Comparison of ENCODE assay signal across 8 cellular contexts in genomic region chr4:26859762-26860156, GRCh38. TPM values are rescaled to one million over a fixed set of nuclear protein-coding genes. Genes with fewer than 3 reads are reported as not detected.
DNase-seq lines count a peak whose midpoint lies in the region; ATAC-seq, FAIRE-seq and TF ChIP-seq lines count a peak whose summit lies in the region.

No MANE protein-coding gene starts in this region.

- H3K79me2 ChIP-seq in DOHH2 (ENCODE audit: control insufficient read depth, low read length) (peaks cover 64% of the 10 kb centered on the region), endothelial cell of umbilical vein (ENCODE audit: control insufficient read depth, insufficient read depth, low read length) (peaks cover 13% of the 10 kb centered on the region), parathyroid adenoma (peaks cover 3% of the 10 kb centered on the region)

- no peak for FAIRE-seq in endothelial cell of umbilical vein (lab: Jason Lieb, UNC)

- H2AFZ ChIP-seq in endothelial cell of umbilical vein (ENCODE audit: low read depth, low read length) (peak overlapping the region; percentile 98), parathyroid adenoma (peak overlapping the region; percentile 93)

- CTCF ChIA-PET in endothelial cell of umbilical vein (lab: Charles Lee): interaction anchor here (1.2 to 2.2 kb wide), 4 partner anchors 15 to 147 kb away, joined by 3 to 13 read pairs (median 4); no protein-coding TSS in a partner anchor

- H4K20me1 ChIP-seq in DOHH2 (ENCODE audit: control insufficient read depth, insufficient read depth, low read depth, low read length): 0 out of 2 replicates have a peak, but pooled peaks cover 7% of the 10 kb centered on the region
- H4K20me1 ChIP-seq in endothelial cell of umbilical vein (replicated peaks; ENCODE audit: control insufficient read depth, extremely low read depth, insufficient read depth, low read length): no peaks in the 10 kb centered on the region

- H3K4me1 ChIP-seq in DOHH2 (ENCODE audit: control insufficient read depth, low read length): peaks cover 54% of the 10 kb centered on the region
- H3K4me1 ChIP-seq in endothelial cell of umbilical vein (ENCODE audit: control insufficient read depth, extremely low read depth, insufficient read depth, low read length): peaks cover 36% of the 10 kb centered on the region
- H3K4me1 ChIP-seq in parathyroid adenoma: peaks cover 7% of the 10 kb centered on the region

- DNase-seq in NCI-H748 treated with DMSO at 0.1 percent for 48 hours (lab: John Stamatoyannopoulos, UW): peak; percentile 35
- no peak for DNase-seq in endothelial cell of umbilical vein (ENCODE audit: low read depth, low spot score)
- no peak for DNase-seq in SHP77 (lab: John Stamatoyannopoulos, UW)
- DNase-seq in stimulated activated naive CD4-positive, alpha-beta T cell treated with Interleukin-2 at 50 U/mL for 16 hours (lab: John Stamatoyannopoulos, UW): no peak

- H3K9me3 ChIP-seq in DOHH2 (ENCODE audit: control insufficient read depth, insufficient read depth, low read length) (no peaks in the 10 kb centered on the region), endothelial cell of umbilical vein (replicated peaks; ENCODE audit: control insufficient read depth, insufficient read depth, low read length) (no peaks in the 10 kb centered on the region), parathyroid adenoma (ENCODE audit: control insufficient read depth, low read length) (no peaks in the 10 kb centered on the region)

- H3K27ac ChIP-seq in DOHH2 (ENCODE audit: low read depth, low read length) (peak overlapping the region; percentile 85), endothelial cell of umbilical vein (ENCODE audit: insufficient read depth, low read depth, low read length) (no peak overlapping the region), parathyroid adenoma (peak overlapping the region; percentile 81)

- dilution Hi-C loops in endothelial cell of umbilical vein (cut with MboI; ENCODE audit: extremely low pct_ligation_motif_present, low sequenced_read_pairs): no loop called here

- H3K4me3 ChIP-seq in DOHH2 (ENCODE audit: low read length) (peak overlapping the region; percentile 89), endothelial cell of umbilical vein (replicated peaks in 1 of 3; ENCODE audit: insufficient read depth in 1 of 3, low read depth in 1 of 3, low read length in 3 of 3) (peak overlapping the region; percentile 47 to 88 (median 58)), parathyroid adenoma (ENCODE audit: low read depth, low read length) (peak overlapping the region; percentile 95)

- H3K9ac ChIP-seq in endothelial cell of umbilical vein (replicated peaks; ENCODE audit: extremely low read depth, insufficient read depth, low read length) (peak overlapping the region; percentile 74), parathyroid adenoma (no peak overlapping the region)

- TF ChIP-seq POLR2A in endothelial cell of umbilical vein (IDR thresholded peaks at IDR 0.05; ENCODE audit: low read depth, low read length): no peak

- H3K36me3 ChIP-seq in DOHH2 (ENCODE audit: control insufficient read depth, low read length) (peaks cover 42% of the 10 kb centered on the region), endothelial cell of umbilical vein (ENCODE audit: control insufficient read depth in 2 of 2, extremely low read depth in 1 of 2, insufficient read depth in 2 of 2, low read length in 2 of 2) (no peaks in the 10 kb centered on the region), parathyroid adenoma (ENCODE audit: control insufficient read depth, insufficient read depth, low read length) (no peaks in the 10 kb centered on the region)

- POLR2A ChIA-PET in endothelial cell of umbilical vein (lab: Charles Lee): no interaction called here

- H3K9me2 ChIP-seq in DOHH2 (replicated peaks; ENCODE audit: control insufficient read depth, low read length): no peaks in the 10 kb centered on the region

- H3K4me2 ChIP-seq in DOHH2 (ENCODE audit: low read length) (peak overlapping the region; percentile 89), endothelial cell of umbilical vein (ENCODE audit: insufficient read depth, low read length) (peak overlapping the region; percentile 94), parathyroid adenoma (ENCODE audit: low read length) (peak overlapping the region; percentile 96)

- no peaks in the 10 kb centered on the region for H3K27me3 ChIP-seq in DOHH2 (ENCODE audit: control insufficient read depth, low read length)
- peaks cover 0 to 7% of the 10 kb centered on the region in 2 experiments for H3K27me3 ChIP-seq in endothelial cell of umbilical vein (ENCODE audit: control insufficient read depth in 2 of 2, insufficient read depth in 2 of 2, low read length in 2 of 2)
- H3K27me3 ChIP-seq in parathyroid adenoma (ENCODE audit: control insufficient read depth, insufficient read depth, low read length): no peaks in the 10 kb centered on the region

- H3K9me1 ChIP-seq in endothelial cell of umbilical vein (replicated peaks; ENCODE audit: control insufficient read depth, extremely low read depth, insufficient read depth, low read length): no peaks in the 10 kb centered on the region

- intact Hi-C loops in endothelial cell of umbilical vein (cut with micrococcal nuclease): loop anchor here (1.0 to 5.0 kb wide), 7 partner anchors 47 to 997 kb away; partner anchors contain the start of genes RBPJ, SEL1L3 and TBC1D19

- BruUV-seq in endothelial cell of umbilical vein (replicated peaks; lab: Mats Ljungman, UMichigan): no TSS peak

- TF ChIP-seq CTCF in DOHH2 (IDR thresholded peaks at IDR 0.05; ENCODE audit: low read depth, low read length, poor library complexity, severe bottlenecking) (no peak), endothelial cell of umbilical vein (IDR thresholded peaks at IDR 0.05; ENCODE audit: extremely low read depth in 1 of 2, insufficient read depth in 1 of 2, low read depth in 1 of 2, low read length in 2 of 2) (no peak), parathyroid adenoma (IDR thresholded peaks at IDR 0.05) (no peak)

- peaks cover 26% of the 10 kb centered on the region for H3F3A ChIP-seq in DOHH2 (ENCODE audit: control insufficient read depth, insufficient read depth)

- ATAC-seq in HG03108 (IDR thresholded peaks at IDR 0.05; ENCODE audit: unreplicated experiment): no peak
- ATAC-seq in GM18519 (IDR thresholded peaks at IDR 0.05; ENCODE audit: low FRiP score, unreplicated experiment): no peak

TF ChIP-seq in endothelial cell of umbilical vein, 7 proteins besides CTCF, POLR2A, EP300 and RAD21:
- no peak for TF ChIP-seq POLR2AphosphoS5 (IDR thresholded peaks at IDR 0.05; ENCODE audit: insufficient read depth, low read depth, low read length)
- TF ChIP-seq MYC (IDR thresholded peaks at IDR 0.05; ENCODE audit: low read depth, low read length): no peak
- no peak for TF ChIP-seq GATA2 (IDR thresholded peaks at IDR 0.05; ENCODE audit: insufficient read depth, insufficient read length, low read depth, low read length)
- no peak for TF ChIP-seq JUN (IDR thresholded peaks at IDR 0.05; ENCODE audit: borderline replicate concordance, insufficient read depth, insufficient read length, low read depth)

RNA-seq across cellular contexts. Expression of gene STIM2, which starts 0.9 kb away (rescaled TPM):
- 21.2 and 23.6 TPM in 2 replicates for total RNA-seq in endothelial cell of umbilical vein
- 21.0 and 25.0 TPM in 2 replicates for polyA plus RNA-seq in endothelial cell of umbilical vein
- 10.8 and 11.2 TPM in 2 replicates for polyA plus RNA-seq in endothelial cell of umbilical vein (2011; cell fraction: cytosol; rRNA removed)
- polyA plus RNA-seq in endothelial cell of umbilical vein (2011; cell fraction: nucleus; rRNA removed): 43.9 and 48.7 TPM in 2 replicates
- polyA plus RNA-seq in endothelial cell of umbilical vein (2012): 9.6 and 13.1 TPM in 2 replicates
- 20.1 and 20.2 TPM in 2 replicates for polyA minus RNA-seq in endothelial cell of umbilical vein
- polyA minus RNA-seq in endothelial cell of umbilical vein (2011; cell fraction: cytosol; rRNA and poly(A)+ RNA removed): 7.6 TPM
- polyA minus RNA-seq in endothelial cell of umbilical vein (2011; cell fraction: nucleus; rRNA and poly(A)+ RNA removed): 34.5 and 40.2 TPM in 2 replicates
